In genomic region chr12:52918351-52918750, GRCh38 we compare ENCODE assay signal across 1 cellular context.
TF ChIP-seq lines count a peak whose summit lies in the region.

No MANE protein-coding gene starts in this region.

TF ChIP-seq in GM23338, 12 proteins besides CTCF, POLR2A, EP300 and RAD21 (continued from another document):
- no peak for TF ChIP-seq ZNF462 (CRISPR knock-in tag; IDR thresholded peaks at IDR 0.05)
- TF ChIP-seq NANOG (IDR thresholded peaks at IDR 0.05; ENCODE audit: borderline replicate concordance): no peak
- TF ChIP-seq STAT1 (IDR thresholded peaks at IDR 0.05; ENCODE audit: unreplicated experiment): no peak
- TF ChIP-seq REST (IDR thresholded peaks at IDR 0.05; ENCODE audit: unreplicated experiment): no peak
- no peak for TF ChIP-seq EZH2phosphoT487 (IDR thresholded peaks at IDR 0.05; ENCODE audit: unreplicated experiment)
- no peak for TF ChIP-seq JUNB (IDR thresholded peaks at IDR 0.05; ENCODE audit: unreplicated experiment)
- no peak for TF ChIP-seq ETS1 (IDR thresholded peaks at IDR 0.05)
- TF ChIP-seq ZNF331 (CRISPR knock-in tag; IDR thresholded peaks at IDR 0.05; ENCODE audit: low read depth): no peak
- TF ChIP-seq POLR2AphosphoS5 (IDR thresholded peaks at IDR 0.05; ENCODE audit: low read depth): no peak
TF ChIP-seq in GM23338: peak in this region for 0.
